In genomic region chr14:75913183-75913582, GRCh38 we compare ENCODE assay signal across 18 cellular contexts.
DNase-seq lines count a peak whose midpoint lies in the region; ATAC-seq and TF ChIP-seq lines count a peak whose summit lies in the region.
"Had no signal": no experiment of that assay in that cellular context is flagged by ENCODE, and none has a peak within 500 bp of the region (broad histone marks: within the 10 kb centered on the region; RNA-seq: fewer than 3 reads in every experiment).

No MANE protein-coding gene starts in this region.

- 94 to 98% (median 96%) methylated on average over 2 of the region's 2 CpGs for WGBS in heart left ventricle, 4 donors
- 64 to 67% methylated on average over 2 of the region's 2 CpGs for WGBS in transverse colon (ENCODE audit: low coverage in 1 of 2), 2 donors
- WGBS in mesendoderm (ENCODE audit: extremely low coverage, insufficient coverage, low lambda C conversion rate), result no CpG with 5 or more reads among the region's 2 CpGs

- H3K9me3 ChIP-seq in cardiac muscle cell (ENCODE audit: low read depth), result no peaks in the 10 kb centered on the region
- H3K9me3 ChIP-seq in heart left ventricle, result no peaks in the 10 kb centered on the region
- no peaks in the 10 kb centered on the region for H3K9me3 ChIP-seq in mucosa of descending colon
- no peaks in the 10 kb centered on the region for H3K9me3 ChIP-seq in transverse colon
- H3K9me3 ChIP-seq: A549 had no signal

- no peak overlapping the region for H3K56ac ChIP-seq in mesendoderm (ENCODE audit: low read length)

- no peak overlapping the region for H3K23ac ChIP-seq in mesendoderm (ENCODE audit: low read length)

- no peak overlapping the region for H3K4me3 ChIP-seq in cardiac muscle cell
- no peak overlapping the region for H3K4me3 ChIP-seq in heart left ventricle
- H3K4me3 ChIP-seq in mucosa of descending colon, result no peak overlapping the region
- H3K4me3 ChIP-seq in transverse colon, result no peak overlapping the region
- no peak overlapping the region for H3K4me3 ChIP-seq in mesendoderm (ENCODE audit: low read length)
- H3K4me3 ChIP-seq: A549, GM23338 had no signal

- H3K36me3 ChIP-seq in cardiac muscle cell, result no peaks in the 10 kb centered on the region
- H3K36me3 ChIP-seq in heart left ventricle, result peaks cover 0 to 5% (median 0%) of the 10 kb centered on the region in 9 donors
- H3K36me3 ChIP-seq in mucosa of descending colon (ENCODE audit: low read depth), result no peaks in the 10 kb centered on the region
- H3K36me3 ChIP-seq in transverse colon, result no peaks in the 10 kb centered on the region
- no peaks in the 10 kb centered on the region for H3K36me3 ChIP-seq in mesendoderm (ENCODE audit: control insufficient read depth, insufficient read depth, low read length)

- H3K27ac ChIP-seq in cardiac muscle cell (peak overlapping the region; percentile 66), heart left ventricle (no peak overlapping the region), transverse colon (peak overlapping the region in 3 of 4 donors; percentile 2 to 35 (median 21)), mesendoderm (ENCODE audit: low read depth, low read length) (no peak overlapping the region)
- H3K27ac ChIP-seq: 22Rv1, A549, C4-2B had no signal

- no peak overlapping the region for H3K18ac ChIP-seq in mesendoderm (ENCODE audit: low read length)

- H3K4me2 ChIP-seq in mesendoderm (ENCODE audit: low read length), result no peak overlapping the region
- H3K4me2 ChIP-seq: A549, GM23338 had no signal

- H2AK5ac ChIP-seq in mesendoderm (ENCODE audit: low read length), result no peak overlapping the region

- no peak overlapping the region for H4K8ac ChIP-seq in mesendoderm (ENCODE audit: low read depth, low read length)

- H3K4me1 ChIP-seq in cardiac muscle cell (ENCODE audit: low read depth) (peaks cover 44% of the 10 kb centered on the region), heart left ventricle (peaks cover 0 to 4% (median 0%) of the 10 kb centered on the region in 12 donors), mucosa of descending colon (ENCODE audit: low read depth) (peaks cover 9% of the 10 kb centered on the region), transverse colon (peaks cover 0 to 39% (median 9%) of the 10 kb centered on the region in 4 donors), mesendoderm (ENCODE audit: control insufficient read depth, low read depth, low read length) (peaks cover 8% of the 10 kb centered on the region)
- H3K4me1 ChIP-seq: A549 had no signal

- no peaks in the 10 kb centered on the region for H3K79me1 ChIP-seq in mesendoderm (ENCODE audit: low read length)

- H3K27me3 ChIP-seq in cardiac muscle cell, result no peaks in the 10 kb centered on the region
- H3K27me3 ChIP-seq in heart left ventricle, result no peaks in the 10 kb centered on the region
- no peaks in the 10 kb centered on the region for H3K27me3 ChIP-seq in transverse colon
- no peaks in the 10 kb centered on the region for H3K27me3 ChIP-seq in mesendoderm (ENCODE audit: insufficient read depth, low read length, poor library complexity)

- TF ChIP-seq POLR2A in heart left ventricle (IDR thresholded peaks at IDR 0.05) (no peak), transverse colon (IDR thresholded peaks at IDR 0.05) (no peak), erythroblast (IDR thresholded peaks at IDR 0.05; ENCODE audit: low read length) (no peak)

- no peak overlapping the region for H3K4ac ChIP-seq in mesendoderm (ENCODE audit: low read depth, low read length)

- intact Hi-C loops in heart left ventricle (cut with DNase I), result no loop called here
- intact Hi-C loops in mucosa of descending colon (cut with DNase I, micrococcal nuclease), result loop anchor here in 1 of 2 donors (5.0 kb wide), 1 partner anchor 69 kb away; the partner anchor contains the start of gene TGFB3
- intact Hi-C loops in transverse colon (cut with DNase I; ENCODE audit: low total_unique reads), result no loop called here

- no peak overlapping the region for H4K5ac ChIP-seq in mesendoderm (ENCODE audit: low read length)

- TF ChIP-seq EP300 in transverse colon (IDR thresholded peaks at IDR 0.05; ENCODE audit: low read depth), result no peak

- ATAC-seq in heart left ventricle, result no peak
- peak; percentile 88 for ATAC-seq in mucosa of descending colon
- ATAC-seq: A549, GM23338, HepG2 had no signal

- H2BK15ac ChIP-seq in mesendoderm (replicated peaks; ENCODE audit: low read depth), result no peak overlapping the region

- no peak overlapping the region for H2BK120ac ChIP-seq in mesendoderm (ENCODE audit: low read depth, low read length)

- in situ Hi-C loops in transverse colon (cut with MboI; ENCODE audit: low pct_ligation_motif_present in 1 of 4, low pct_unique_long_range_greater_than_20kb in 1 of 4, low sequenced_read_pairs in 3 of 4), result no loop called here

- H3K9ac ChIP-seq in mesendoderm (ENCODE audit: low read length), result no peak overlapping the region

- TF ChIP-seq CTCF in cardiac muscle cell (IDR thresholded peaks at IDR 0.05; ENCODE audit: low read depth, low read length) (no peak), heart left ventricle (IDR thresholded peaks at IDR 0.05) (no peak), mucosa of descending colon (IDR thresholded peaks at IDR 0.05) (no peak), transverse colon (IDR thresholded peaks at IDR 0.05) (no peak)

- no peak for DNase-seq in cardiac muscle cell (ENCODE audit: low read depth in 1 of 2, low spot score in 1 of 2)
- no peak for DNase-seq in heart left ventricle
- DNase-seq in mucosa of descending colon, result peak in 1 of 3 donors; percentile 22
- DNase-seq in transverse colon, result no peak
- no peak for DNase-seq in stimulated activated CD4-positive, alpha-beta T cell treated with anti-CD3 and anti-CD28 coated beads, Interleukin-4, amount 100 ng/mL, for 4 hours
- no peak for DNase-seq in mesendoderm
- no peak for DNase-seq in erythroblast (lab: John Stamatoyannopoulos, UW)
- DNase-seq: AML-193; CD4-positive, alpha-beta T cell; DMS153; DMS79; GDM1; HCEC 1CT had no signal

- no peaks in the 10 kb centered on the region for H3K79me2 ChIP-seq in mesendoderm (ENCODE audit: control insufficient read depth, insufficient read depth, low read length)

- no peak overlapping the region for H2BK5ac ChIP-seq in mesendoderm (ENCODE audit: low read length)

Comparison
In these comparisons a context has a peak if more than half of its experiments do, and no peak if none do; other contexts are left out.
1. H3K27ac ChIP-seq: peak in cardiac muscle cell (single experiment) and transverse colon (3 of 4); none in heart left ventricle (0 of 12) and mesendoderm (single experiment).